Comparison of ENCODE assay signal across 1 cellular context in genomic region chr17:21551081-21551881, GRCh38.
TF ChIP-seq lines count a peak whose summit lies in the region.

No MANE protein-coding gene starts in this region.

TF ChIP-seq in HCT116, 20 proteins besides CTCF, POLR2A, EP300 and RAD21 (continued from another document):
- no peak for TF ChIP-seq ATF3 (IDR thresholded peaks at IDR 0.05)
- no peak for TF ChIP-seq ELF1 (IDR thresholded peaks at IDR 0.05; ENCODE audit: borderline replicate concordance, low read depth)
- no peak for TF ChIP-seq SRF (IDR thresholded peaks at IDR 0.05; ENCODE audit: low read depth)
- peak; percentile 64 for TF ChIP-seq POLR2AphosphoS5 (IDR thresholded peaks at IDR 0.05; ENCODE audit: low read depth, low read length)
- no peak for TF ChIP-seq EZH2phosphoT487 (IDR thresholded peaks at IDR 0.05; ENCODE audit: borderline replicate concordance)
- TF ChIP-seq SIN3A (IDR thresholded peaks at IDR 0.05; ENCODE audit: low read depth) = no peak
